Comparison of ENCODE assay signal across 9 cellular contexts in genomic region chr12:65565601-65566560, GRCh38.
DNase-seq lines count a peak whose midpoint lies in the region; ATAC-seq, FAIRE-seq and TF ChIP-seq lines count a peak whose summit lies in the region.
"Had no signal": no experiment of that assay in that cellular context is flagged by ENCODE, and none has a peak within 500 bp of the region (broad histone marks: within the 10 kb centered on the region; RNA-seq: fewer than 3 reads in every experiment).

No MANE protein-coding gene starts in this region.

- H3K9me3 ChIP-seq in endothelial cell of umbilical vein (replicated peaks; ENCODE audit: control insufficient read depth, insufficient read depth, low read length) (no peaks in the 10 kb centered on the region), mesodermal cell (ENCODE audit: control insufficient read depth, low read length) (no peaks in the 10 kb centered on the region), Karpas-422 (ENCODE audit: low read length) (no peaks in the 10 kb centered on the region)

- no TSS peak for BruUV-seq in endothelial cell of umbilical vein (replicated peaks; lab: Mats Ljungman, UMichigan)

- POLR2A ChIA-PET in endothelial cell of umbilical vein (lab: Charles Lee) = no interaction called here

- H3K4me2 ChIP-seq in endothelial cell of umbilical vein (ENCODE audit: insufficient read depth, low read length) (peak overlapping the region; percentile 16), Karpas-422 (ENCODE audit: low read depth, low read length, poor library complexity, severe bottlenecking) (no peak overlapping the region)

- intact Hi-C loops in endothelial cell of umbilical vein (cut with micrococcal nuclease) = no loop called here

- H3K9me1 ChIP-seq in endothelial cell of umbilical vein (replicated peaks; ENCODE audit: control insufficient read depth, extremely low read depth, insufficient read depth, low read length) = no peaks in the 10 kb centered on the region

- TF ChIP-seq CTCF in endothelial cell of umbilical vein (IDR thresholded peaks at IDR 0.05; ENCODE audit: extremely low read depth in 1 of 2, insufficient read depth in 1 of 2, low read depth in 1 of 2, low read length in 2 of 2) = no peak

- no peaks in the 10 kb centered on the region for H3K79me2 ChIP-seq in endothelial cell of umbilical vein (ENCODE audit: control insufficient read depth, insufficient read depth, low read length)
- H3K79me2 ChIP-seq in Karpas-422 (ENCODE audit: low read length) = no peaks in the 10 kb centered on the region

- CTCF ChIA-PET in endothelial cell of umbilical vein (lab: Charles Lee) = interaction anchor here (0.7 to 2.3 kb wide), 6 partner anchors 9 to 83 kb away, joined by 3 to 13 read pairs (median 6); no protein-coding TSS in a partner anchor

- dilution Hi-C loops in endothelial cell of umbilical vein (cut with MboI; ENCODE audit: extremely low pct_ligation_motif_present, low sequenced_read_pairs) = no loop called here

- no peaks in the 10 kb centered on the region for H3K27me3 ChIP-seq in endothelial cell of umbilical vein (ENCODE audit: control insufficient read depth in 2 of 2, insufficient read depth in 2 of 2, low read length in 2 of 2)
- 0 out of 2 replicates have a peak, but pooled peaks cover 2% of the 10 kb centered on the region for H3K27me3 ChIP-seq in Karpas-422 (ENCODE audit: low read length)

- no peak overlapping the region for H3K9ac ChIP-seq in endothelial cell of umbilical vein (replicated peaks; ENCODE audit: extremely low read depth, insufficient read depth, low read length)
- no peak overlapping the region for H3K9ac ChIP-seq in Karpas-422 (ENCODE audit: low read length)

- H4K20me1 ChIP-seq in endothelial cell of umbilical vein (replicated peaks; ENCODE audit: control insufficient read depth, extremely low read depth, insufficient read depth, low read length) (no peaks in the 10 kb centered on the region), Karpas-422 (ENCODE audit: insufficient read depth, low read depth, low read length) (no peaks in the 10 kb centered on the region)

- WGBS in mesodermal cell (ENCODE audit: insufficient coverage in 2 of 2), 2 experiments = 46 to 57% methylated on average over 5 to 6 of the region's 11 CpGs

- peak overlapping the region; percentile 53 for H3K27ac ChIP-seq in endothelial cell of umbilical vein (ENCODE audit: insufficient read depth, low read depth, low read length)
- peak overlapping the region; percentile 95 for H3K27ac ChIP-seq in mesodermal cell (ENCODE audit: low read depth, low read length, severe bottlenecking)
- H3K27ac ChIP-seq in Karpas-422 (ENCODE audit: low read length) = no peak overlapping the region

- H2AFZ ChIP-seq in endothelial cell of umbilical vein (ENCODE audit: low read depth, low read length) (peak overlapping the region; percentile 39), Karpas-422 (ENCODE audit: low read length) (no peak overlapping the region)

- peak; percentile 92 for DNase-seq in Daoy (ENCODE audit: low read depth)
- peak; percentile 69 for DNase-seq in NCI-H460 (ENCODE audit: extremely low read depth, low read depth)
- DNase-seq in endothelial cell of umbilical vein (ENCODE audit: low read depth, low spot score) = peak; percentile 33
- DNase-seq in Karpas-422 = no peak
- no peak for DNase-seq in amygdala (lab: John Stamatoyannopoulos, UW)
- no peak for DNase-seq in DMS153 treated with DMSO at 0.1 percent for 48 hours (lab: John Stamatoyannopoulos, UW; ENCODE audit: unreplicated experiment)
- DNase-seq: NCI-H2171 had no signal

- no peaks in the 10 kb centered on the region for H3K36me3 ChIP-seq in endothelial cell of umbilical vein (ENCODE audit: control insufficient read depth in 2 of 2, extremely low read depth in 1 of 2, insufficient read depth in 2 of 2, low read length in 2 of 2)
- H3K36me3 ChIP-seq in mesodermal cell (ENCODE audit: control insufficient read depth, insufficient read depth, low read length) = no peaks in the 10 kb centered on the region
- no peaks in the 10 kb centered on the region for H3K36me3 ChIP-seq in Karpas-422 (ENCODE audit: insufficient read depth, low read length)

- FAIRE-seq in endothelial cell of umbilical vein (lab: Jason Lieb, UNC) = peak; percentile 49

- no peak overlapping the region for H3K4me3 ChIP-seq in endothelial cell of umbilical vein (replicated peaks in 1 of 3; ENCODE audit: insufficient read depth in 1 of 3, low read depth in 1 of 3, low read length in 3 of 3)
- H3K4me3 ChIP-seq in mesodermal cell (ENCODE audit: extremely low read depth, insufficient read depth, low read length, poor library complexity, severe bottlenecking) = no peak overlapping the region
- H3K4me3 ChIP-seq in Karpas-422 (ENCODE audit: low read length) = no peak overlapping the region

- ATAC-seq in HG03095 (IDR thresholded peaks at IDR 0.05; ENCODE audit: unreplicated experiment) = no peak

- peaks cover 49% of the 10 kb centered on the region for H3K4me1 ChIP-seq in endothelial cell of umbilical vein (ENCODE audit: control insufficient read depth, extremely low read depth, insufficient read depth, low read length)
- peaks cover 35% of the 10 kb centered on the region for H3K4me1 ChIP-seq in mesodermal cell (ENCODE audit: control insufficient read depth, insufficient read depth, low read length, poor library complexity, severe bottlenecking)
- H3K4me1 ChIP-seq in Karpas-422 (ENCODE audit: low read length) = no peaks in the 10 kb centered on the region

- no peak for TF ChIP-seq POLR2A in endothelial cell of umbilical vein (IDR thresholded peaks at IDR 0.05; ENCODE audit: low read depth, low read length)

- H3K9me2 ChIP-seq in Karpas-422 (replicated peaks; ENCODE audit: insufficient read depth, low read length) = no peaks in the 10 kb centered on the region

TF ChIP-seq in endothelial cell of umbilical vein, 7 proteins besides CTCF, POLR2A, EP300 and RAD21:
- TF ChIP-seq MAX (IDR thresholded peaks at IDR 0.05; ENCODE audit: insufficient read depth, insufficient read length) = no peak
- no peak for TF ChIP-seq EZH2 (IDR thresholded peaks at IDR 0.05; ENCODE audit: borderline replicate concordance, low read depth, low read length, severe bottlenecking)
- TF ChIP-seq GATA2 (IDR thresholded peaks at IDR 0.05; ENCODE audit: insufficient read depth, insufficient read length, low read depth, low read length) = peak; percentile 40
- TF ChIP-seq FOS (IDR thresholded peaks at IDR 0.05; ENCODE audit: borderline replicate concordance, insufficient read depth, low read length) = peak; percentile 30

Comparison
In these comparisons a context has a peak if more than half of its experiments do, and no peak if none do; other contexts are left out.
1. DNase-seq: peak in Daoy (single experiment), NCI-H460 (single experiment) and endothelial cell of umbilical vein (single experiment); none in Karpas-422 (single experiment), amygdala (0 of 56) and DMS153 treated with DMSO at 0.1 percent for 48 hours (single experiment).